ENCODE assay signal across 29 cellular contexts in the genomic region with DNA sequence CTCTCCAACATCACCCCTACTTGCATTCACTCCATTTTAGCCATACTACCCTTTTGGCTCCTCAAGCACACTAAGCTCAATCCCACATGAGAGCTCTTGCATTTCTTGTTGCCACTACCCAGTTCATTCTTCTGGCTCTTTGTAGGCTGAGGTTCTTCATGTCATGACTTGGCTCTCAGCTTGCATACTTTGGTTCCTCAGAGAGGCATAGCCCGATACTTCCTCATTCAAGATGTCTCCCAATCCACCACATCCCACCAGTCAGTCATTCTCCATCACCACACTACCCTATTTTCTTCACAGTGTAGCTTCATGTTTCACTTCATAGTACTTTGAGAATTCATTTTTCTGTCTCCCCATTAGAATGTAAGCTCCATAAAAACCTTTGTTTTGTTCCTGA.
A peak's percentile ranks its signal among the peaks of the same experiment; 100 is the strongest.
DNase-seq lines count a peak whose midpoint lies in the region; ATAC-seq, FAIRE-seq and TF ChIP-seq lines count a peak whose summit lies in the region.
"Had no signal": no experiment of that assay in that cellular context is flagged by ENCODE, and none has a peak within 500 bp of the region (broad histone marks: within the 10 kb centered on the region; RNA-seq: fewer than 3 reads in every experiment).

No MANE protein-coding gene starts in this region.

- H4K8ac ChIP-seq in trophoblast cell (ENCODE audit: low read depth, low read length): no peak overlapping the region

- CTCF ChIA-PET in K562 (lab: Yijun Ruan, JAX; ENCODE audit: low intra/inter-chr PET ratio): no interaction called here

- peaks cover 15% of the 10 kb centered on the region for H3K79me1 ChIP-seq in trophoblast cell (ENCODE audit: low read length)

- H3K4me1 ChIP-seq in K562 (replicated peaks in 1 of 2; ENCODE audit: control insufficient read depth in 2 of 2, insufficient read depth in 2 of 2, low read length in 2 of 2): peaks cover 0 to 18% of the 10 kb centered on the region in 2 experiments; a peak in 3 of 5 replicates
- H3K4me1 ChIP-seq in trophoblast cell (ENCODE audit: control insufficient read depth in 1 of 2, insufficient read depth in 2 of 2, low read length in 2 of 2): peaks cover 2 to 9% of the 10 kb centered on the region in 2 experiments
- H3K4me1 ChIP-seq: parathyroid adenoma had no signal

- no TSS peak for BruUV-seq in K562 (replicated peaks; lab: Mats Ljungman, UMichigan)

- no peak for TF ChIP-seq EP300 in K562 (IDR thresholded peaks at IDR 0.05; ENCODE audit: low read length)

- intact Hi-C loops in K562 (cut with micrococcal nuclease): no loop called here

- H3K9me3 ChIP-seq in K562 (replicated peaks; ENCODE audit: control insufficient read depth, insufficient read depth, low read depth, low read length) (no peaks in the 10 kb centered on the region), trophoblast cell (ENCODE audit: insufficient read depth, low read depth, low read length) (no peaks in the 10 kb centered on the region)
- H3K9me3 ChIP-seq: right atrium auricular region, spleen, vagina had no signal

- no peak for ATAC-seq in K562
- ATAC-seq in GM18868 (IDR thresholded peaks at IDR 0.05; ENCODE audit: unreplicated experiment): no peak
- ATAC-seq: natural killer cell treated with Interleukin-12 subunit alpha and Interleukin-12 subunit beta and Interleukin-15 and Interleukin-18, amount 100 ng/mL, for 72 hours; stimulated activated memory B cell treated with anti-CD40 and anti-IgM and Interleukin-4, amounts not matched to agents 10 μg/mL and 1 μg/mL and 100 μg/mL, for 72 hours; T-helper 17 cell had no signal

- H3K79me2 ChIP-seq in K562 (ENCODE audit: control insufficient read depth, insufficient read depth, low read length): peaks cover 62% of the 10 kb centered on the region
- no peaks in the 10 kb centered on the region for H3K79me2 ChIP-seq in trophoblast cell (ENCODE audit: control insufficient read depth, insufficient read depth, low read length, poor library complexity)
- H3K79me2 ChIP-seq: parathyroid adenoma had no signal

- no peak overlapping the region for H3K9ac ChIP-seq in K562 (ENCODE audit: insufficient read depth in 1 of 2, low read depth in 2 of 2, low read length in 2 of 2)
- no peak overlapping the region for H3K9ac ChIP-seq in trophoblast cell (ENCODE audit: low read length)
- H3K9ac ChIP-seq: parathyroid adenoma had no signal

- H3K27ac ChIP-seq in K562 (ENCODE audit: extremely low read depth, low read depth, low read length): no peak overlapping the region
- H3K27ac ChIP-seq in trophoblast cell (ENCODE audit: low read depth, low read length): no peak overlapping the region
- H3K27ac ChIP-seq: brain microvascular endothelial cell, parathyroid adenoma, right atrium auricular region, spleen, vagina, VCaP had no signal

- no peak for TF ChIP-seq CTCF in K562 (IDR thresholded peaks at IDR 0.05 in 2 of 3, conservative IDR thresholded peaks at IDR 0.05 in 1 of 3; ENCODE audit: insufficient read depth in 2 of 3, low read depth in 1 of 3, low read length in 3 of 3)
- TF ChIP-seq CTCF in GM13976 (IDR thresholded peaks at IDR 0.05; ENCODE audit: borderline replicate concordance, control extremely low read depth, extremely low read depth, insufficient read depth, missing control alignments): no peak

- no peak overlapping the region for H3K14ac ChIP-seq in trophoblast cell (ENCODE audit: low read length)

- H3K36me3 ChIP-seq in K562 (ENCODE audit: control insufficient read depth, insufficient read depth, low read length) (peaks cover 2% of the 10 kb centered on the region; the same call in 1 of the 3 replicates), trophoblast cell (ENCODE audit: control insufficient read depth in 1 of 2, insufficient read depth in 2 of 2, low read length in 2 of 2) (no peaks in the 10 kb centered on the region)
- H3K36me3 ChIP-seq: brain microvascular endothelial cell, right atrium auricular region, spleen, vagina had no signal

- H2BK120ac ChIP-seq in trophoblast cell (ENCODE audit: insufficient read depth, low read length, poor library complexity): no peak overlapping the region

- no peak overlapping the region for H3K23ac ChIP-seq in trophoblast cell (ENCODE audit: low read length)

- no peak overlapping the region for H2BK5ac ChIP-seq in trophoblast cell (ENCODE audit: low read depth, low read length, poor library complexity)

- peak overlapping the region; percentile 93 for H2BK12ac ChIP-seq in trophoblast cell (ENCODE audit: low read length)

- in situ Hi-C loops in K562 (cut with MboI) (no loop called here), GM13976 (cut with MboI; ENCODE audit: low sequenced_read_pairs, unreplicated experiment) (no loop called here)

- FAIRE-seq in K562 (lab: Jason Lieb, UNC): no peak
- FAIRE-seq: G401.6, islet of Langerhans, RCC 7860 had no signal

- no peaks in the 10 kb centered on the region for H3K9me1 ChIP-seq in K562 (ENCODE audit: control insufficient read depth, insufficient read depth, low read length)

- DNase-seq in GM04503 (ENCODE audit: low read depth) (peak; percentile 34), NOMO-1 (lab: John Stamatoyannopoulos, UW; ENCODE audit: unreplicated experiment in 2 of 2) (peak; percentile 30 to 39), K562 (ENCODE audit: extremely low read depth in 1 of 4, low spot score in 3 of 4) (no peak), trophoblast cell (no peak), GM13976 (ENCODE audit: low spot score) (no peak)
- no peak for DNase-seq in activated CD8-positive, alpha-beta memory T cell treated with anti-CD3 and anti-CD28 coated beads, Interleukin-2, amount 50 U/mL, for 4 hours
- DNase-seq: activated CD4-positive, alpha-beta T cell treated with anti-CD3 and anti-CD28 coated beads for 48 hours; activated naive CD4-positive, alpha-beta T cell; activated T-cell treated with anti-CD3 and anti-CD28 coated beads, Interleukin-2, amount 50 U/mL, for 48 hours; brain microvascular endothelial cell; CD8-positive, alpha-beta memory T cell; foreskin melanocyte; H7; Karpas-422; NCI-H1092 treated with DMSO at 0.1 percent for 48 hours; NCI-H2029; spleen; stimulated activated CD4-positive, alpha-beta T cell treated with anti-CD3 and anti-CD28 coated beads, Interleukin-4, amount 100 ng/mL, for 1 hour; T-helper 17 cell had no signal

- H3K4me3 ChIP-seq in K562: no peak overlapping the region
- no peak overlapping the region for H3K4me3 ChIP-seq in trophoblast cell (ENCODE audit: low read depth, low read length)
- H3K4me3 ChIP-seq: right atrium auricular region, spleen, vagina had no signal

- POLR2A ChIA-PET in K562 (lab: Yijun Ruan, JAX): interaction anchor here (0.8 to 1.4 kb wide), 4 partner anchors 8 to 16 kb away, joined by 3 to 6 read pairs (median 4); no protein-coding TSS in a partner anchor

- H3K27me3 ChIP-seq in K562 (ENCODE audit: control insufficient read depth in 2 of 2, insufficient read depth in 2 of 2, low read length in 2 of 2) (no peaks in the 10 kb centered on the region), trophoblast cell (ENCODE audit: insufficient read depth, low read length) (no peaks in the 10 kb centered on the region)
- H3K27me3 ChIP-seq: brain microvascular endothelial cell, right atrium auricular region, spleen, vagina had no signal

- no peak for TF ChIP-seq POLR2A in K562 (conservative IDR thresholded peaks at IDR 0.05)

- H4K20me1 ChIP-seq in K562 (replicated peaks; ENCODE audit: control insufficient read depth, insufficient read depth, low read length): no peaks in the 10 kb centered on the region

- no peak for TF ChIP-seq RAD21 in K562 (CRISPR knock-in tag; conservative IDR thresholded peaks at IDR 0.05 in 1 of 2, IDR thresholded peaks at IDR 0.05 in 1 of 2)

- no peak overlapping the region for H3K18ac ChIP-seq in trophoblast cell (ENCODE audit: low read length)

- WGBS in K562 (ENCODE audit: insufficient coverage, low coverage, missing lambda C conversion rate): 69% methylated on average over 1 of the region's 1 CpG
- no CpG with 5 or more reads among the region's 1 CpG for WGBS in trophoblast cell (ENCODE audit: extremely low coverage, insufficient coverage, insufficient read length)

- H3K4me2 ChIP-seq in K562 (ENCODE audit: insufficient read depth, low read length): no peak overlapping the region
- no peak overlapping the region for H3K4me2 ChIP-seq in trophoblast cell (ENCODE audit: low read length)

- no peak overlapping the region for H4K12ac ChIP-seq in trophoblast cell (ENCODE audit: low read depth, low read length)

- peak overlapping the region; percentile 13 for H2AK5ac ChIP-seq in trophoblast cell (ENCODE audit: low read length)

- no peak overlapping the region for H3K4ac ChIP-seq in trophoblast cell (ENCODE audit: low read depth, low read length)

- no peak overlapping the region for H2AFZ ChIP-seq in K562 (ENCODE audit: low read depth, low read length)
- no peak overlapping the region for H2AFZ ChIP-seq in trophoblast cell (ENCODE audit: insufficient read depth, low read length, poor library complexity)
- H2AFZ ChIP-seq: parathyroid adenoma had no signal

- no peak overlapping the region for H4K91ac ChIP-seq in trophoblast cell (ENCODE audit: low read depth, low read length)

TF ChIP-seq in K562, 482 proteins besides CTCF, POLR2A, EP300 and RAD21:
- no peak for TF ChIP-seq RFX5 (IDR thresholded peaks at IDR 0.05; ENCODE audit: low read depth, low read length)
- TF ChIP-seq, protein P1, sequence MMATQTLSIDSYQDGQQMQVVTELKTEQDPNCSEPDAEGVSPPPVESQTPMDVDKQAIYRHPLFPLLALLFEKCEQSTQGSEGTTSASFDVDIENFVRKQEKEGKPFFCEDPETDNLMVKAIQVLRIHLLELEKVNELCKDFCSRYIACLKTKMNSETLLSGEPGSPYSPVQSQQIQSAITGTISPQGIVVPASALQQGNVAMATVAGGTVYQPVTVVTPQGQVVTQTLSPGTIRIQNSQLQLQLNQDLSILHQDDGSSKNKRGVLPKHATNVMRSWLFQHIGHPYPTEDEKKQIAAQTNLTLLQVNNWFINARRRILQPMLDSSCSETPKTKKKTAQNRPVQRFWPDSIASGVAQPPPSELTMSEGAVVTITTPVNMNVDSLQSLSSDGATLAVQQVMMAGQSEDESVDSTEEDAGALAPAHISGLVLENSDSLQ (IDR thresholded peaks at IDR 0.05): peak; percentile 36
- peak in 1 of 3 experiments; percentile 36 for TF ChIP-seq YY1 (IDR thresholded peaks at IDR 0.05; ENCODE audit: borderline replicate concordance in 1 of 3, control insufficient read depth in 1 of 3, extremely low read depth in 1 of 3, insufficient read depth in 3 of 3, insufficient read length in 1 of 3, insufficient replicate concordance in 2 of 3, low read depth in 1 of 3, low read length in 2 of 3)
- TF ChIP-seq ZNF124 (CRISPR knock-in tag; IDR thresholded peaks at IDR 0.05): no peak

Comparison
In these comparisons a context has a peak if more than half of its experiments do, and no peak if none do; other contexts are left out.
1. DNase-seq: peak in GM04503 (single experiment) and NOMO-1 (2 of 2); none in K562 (0 of 4), trophoblast cell (0 of 2), activated CD8-positive, alpha-beta memory T cell treated with anti-CD3 and anti-CD28 coated beads, Interleukin-2, amount 50 U/mL, for 4 hours (single experiment) and GM13976 (single experiment).